33 cellular contexts compared by ENCODE assay signal in genomic region chr13:64459778-64460177, GRCh38.
"Had no signal": no experiment of that assay in that cellular context is flagged by ENCODE, and none has a peak within 500 bp of the region (broad histone marks: within the 10 kb centered on the region; RNA-seq: fewer than 3 reads in every experiment).

No MANE protein-coding gene starts in this region.

- H3K4me1 Mint-ChIP-seq: activated CD4-positive, alpha-beta T cell treated with anti-CD3 and anti-CD28 coated beads for 36 hours; activated CD4-positive, alpha-beta T cell treated with anti-CD3 and anti-CD28 coated beads, Interleukin-2, amount 10 ng/mL, durations not matched to agents 24 days and 14 days; activated CD8-positive, alpha-beta memory T cell treated with anti-CD3 and anti-CD28 coated beads, Interleukin-2, amount 10 ng/mL, durations not matched to agents 7 days and 5 days; activated naive CD4-positive, alpha-beta T cell treated with anti-CD3 and anti-CD28 coated beads, Interleukin-2, amount 10 ng/mL, durations not matched to agents 7 days and 5 days; activated naive CD8-positive, alpha-beta T cell treated with anti-CD3 and anti-CD28 coated beads, Interleukin-2, amount 10 ng/mL, durations not matched to agents 7 days and 5 days; T-helper 17 cell had no signal

- H3K9me3 Mint-ChIP-seq: activated naive CD4-positive, alpha-beta T cell treated with anti-CD3 and anti-CD28 coated beads, Interleukin-2, amount 10 ng/mL, durations not matched to agents 7 days and 5 days had no signal

- H3K36me3 ChIP-seq: brain microvascular endothelial cell, esophagus squamous epithelium, gastroesophageal sphincter, heart right ventricle had no signal

- H3K27ac ChIP-seq: brain microvascular endothelial cell, epithelial cell of prostate, esophagus squamous epithelium, gastroesophageal sphincter, heart right ventricle had no signal

- H3K36me3 Mint-ChIP-seq: activated CD4-positive, alpha-beta memory T cell treated with anti-CD3 and anti-CD28 coated beads for 36 hours; activated CD8-positive, alpha-beta memory T cell treated with anti-CD3 and anti-CD28 coated beads, Interleukin-2, amount 10 ng/mL, durations not matched to agents 7 days and 5 days; activated naive CD4-positive, alpha-beta T cell treated with anti-CD3 and anti-CD28 coated beads, Interleukin-2, amount 10 ng/mL, durations not matched to agents 7 days and 5 days; activated naive CD4-positive, alpha-beta T cell treated with anti-CD3 and anti-CD28 coated beads, Interleukin-2, amount 50 U/mL, for 72 hours; activated naive CD8-positive, alpha-beta T cell treated with anti-CD3 and anti-CD28 coated beads, Interleukin-2, amount 10 ng/mL, durations not matched to agents 7 days and 5 days had no signal

- H3K27ac Mint-ChIP-seq: activated CD4-positive, alpha-beta memory T cell treated with anti-CD3 and anti-CD28 coated beads for 36 hours; activated CD4-positive, alpha-beta T cell treated with anti-CD3 and anti-CD28 coated beads for 36 hours; activated CD4-positive, alpha-beta T cell treated with anti-CD3 and anti-CD28 coated beads, Interleukin-2, amount 10 ng/mL, durations not matched to agents 24 days and 14 days; activated CD8-positive, alpha-beta memory T cell treated with anti-CD3 and anti-CD28 coated beads, Interleukin-2, amount 10 ng/mL, durations not matched to agents 7 days and 5 days; activated CD8-positive, alpha-beta T cell treated with anti-CD3 and anti-CD28 coated beads, Interleukin-2, amount 10 ng/mL, durations not matched to agents 7 days and 5 days; activated naive CD4-positive, alpha-beta T cell treated with anti-CD3 and anti-CD28 coated beads, Interleukin-2, amount 10 ng/mL, durations not matched to agents 7 days and 5 days; activated naive CD4-positive, alpha-beta T cell treated with anti-CD3 and anti-CD28 coated beads, Interleukin-2, amount 50 U/mL, for 72 hours; activated naive CD8-positive, alpha-beta T cell treated with anti-CD3 and anti-CD28 coated beads, Interleukin-2, amount 10 ng/mL, durations not matched to agents 7 days and 5 days; activated T-cell treated with anti-CD3 and anti-CD28 coated beads, Interleukin-2, amount 50 U/mL, for 24 hours; activated T-cell treated with anti-CD3 and anti-CD28 coated beads, Interleukin-2, amount 50 U/mL, for 72 hours; effector memory CD8-positive, alpha-beta T cell; T-helper 17 cell; T-helper 2 cell treated with Interferon-gamma antibody and Interleukin-4, amounts not matched to agents 5 μg/mL and 100 μg/mL, for 36 hours had no signal

- H3K27me3 ChIP-seq: brain microvascular endothelial cell, esophagus squamous epithelium, gastroesophageal sphincter, heart right ventricle had no signal

- H3K27me3 Mint-ChIP-seq: activated CD4-positive, alpha-beta memory T cell treated with anti-CD3 and anti-CD28 coated beads for 36 hours; activated CD4-positive, alpha-beta T cell treated with anti-CD3 and anti-CD28 coated beads for 36 hours; activated CD4-positive, alpha-beta T cell treated with anti-CD3 and anti-CD28 coated beads, Interleukin-2, amount 10 ng/mL, durations not matched to agents 24 days and 14 days; activated CD8-positive, alpha-beta memory T cell treated with anti-CD3 and anti-CD28 coated beads, Interleukin-2, amount 10 ng/mL, durations not matched to agents 7 days and 5 days; activated naive CD4-positive, alpha-beta T cell treated with anti-CD3 and anti-CD28 coated beads, Interleukin-2, amount 10 ng/mL, durations not matched to agents 7 days and 5 days; activated naive CD8-positive, alpha-beta T cell treated with anti-CD3 and anti-CD28 coated beads, Interleukin-2, amount 10 ng/mL, durations not matched to agents 7 days and 5 days; activated T-cell treated with anti-CD3 and anti-CD28 coated beads, Interleukin-2, amount 50 U/mL, for 24 hours; effector memory CD8-positive, alpha-beta T cell; T-helper 17 cell had no signal

- DNase-seq: activated CD4-positive, alpha-beta memory T cell treated with anti-CD3 and anti-CD28 coated beads for 36 hours; activated CD4-positive, alpha-beta T cell treated with anti-CD3 and anti-CD28 coated beads for 36 hours; activated CD4-positive, alpha-beta T cell treated with anti-CD3 and anti-CD28 coated beads, Interleukin-2, amount 10 ng/mL, durations not matched to agents 24 days and 14 days; activated CD4-positive, CD25-positive, alpha-beta regulatory T cell; activated CD4-positive, CD25-positive, alpha-beta regulatory T cell treated with anti-CD3 and anti-CD28 coated beads, Interleukin-2, amount 50 U/mL, for 72 hours; activated CD8-positive, alpha-beta memory T cell treated with anti-CD3 and anti-CD28 coated beads, Interleukin-2, amount 10 ng/mL, durations not matched to agents 7 days and 5 days; activated CD8-positive, alpha-beta memory T cell treated with anti-CD3 and anti-CD28 coated beads, Interleukin-2, amount 50 U/mL, for 48 hours; activated CD8-positive, alpha-beta T cell treated with anti-CD3 and anti-CD28 coated beads, Interleukin-2, amount 10 ng/mL, durations not matched to agents 7 days and 5 days; activated gamma-delta T cell; activated naive CD4-positive, alpha-beta T cell; activated naive CD4-positive, alpha-beta T cell treated with anti-CD3 and anti-CD28 coated beads, Interleukin-2, amount 10 ng/mL, durations not matched to agents 7 days and 5 days; activated naive CD8-positive, alpha-beta T cell treated with anti-CD3 and anti-CD28 coated beads, Interleukin-2, amount 10 ng/mL, durations not matched to agents 7 days and 5 days; activated T-cell treated with anti-CD3 and anti-CD28 coated beads for 4 hours; activated T-cell treated with anti-CD3 and anti-CD28 coated beads, Interleukin-2, amount 50 U/mL, for 24 hours; activated T-cell treated with anti-CD3 and anti-CD28 coated beads, Interleukin-2, amount 50 U/mL, for 72 hours; amniotic stem cell; anterior cingulate cortex; brain microvascular endothelial cell; caudate nucleus; cortex of kidney; dermis blood vessel endothelial cell; effector CD4-positive, alpha-beta T cell; effector memory CD8-positive, alpha-beta T cell; esophagus squamous epithelium; foreskin melanocyte; heart right ventricle; hippocampal formation; T-helper 17 cell; T1000 had no signal

- H3K4me3 Mint-ChIP-seq: activated CD4-positive, alpha-beta memory T cell treated with anti-CD3 and anti-CD28 coated beads for 36 hours; activated CD4-positive, alpha-beta T cell treated with anti-CD3 and anti-CD28 coated beads for 36 hours; activated CD4-positive, alpha-beta T cell treated with anti-CD3 and anti-CD28 coated beads, Interleukin-2, amount 10 ng/mL, durations not matched to agents 24 days and 14 days; activated CD8-positive, alpha-beta memory T cell treated with anti-CD3 and anti-CD28 coated beads, Interleukin-2, amount 10 ng/mL, durations not matched to agents 7 days and 5 days; activated CD8-positive, alpha-beta T cell treated with anti-CD3 and anti-CD28 coated beads, Interleukin-2, amount 10 ng/mL, durations not matched to agents 7 days and 5 days; activated naive CD4-positive, alpha-beta T cell treated with anti-CD3 and anti-CD28 coated beads, Interleukin-2, amount 10 ng/mL, durations not matched to agents 7 days and 5 days; activated naive CD8-positive, alpha-beta T cell treated with anti-CD3 and anti-CD28 coated beads, Interleukin-2, amount 10 ng/mL, durations not matched to agents 7 days and 5 days; activated T-cell treated with anti-CD3 and anti-CD28 coated beads, Interleukin-2, amount 50 U/mL, for 24 hours; activated T-cell treated with anti-CD3 and anti-CD28 coated beads, Interleukin-2, amount 50 U/mL, for 72 hours; effector memory CD8-positive, alpha-beta T cell; T-helper 17 cell; T-helper 2 cell treated with Interferon-gamma antibody and Interleukin-4, amounts not matched to agents 5 μg/mL and 100 μg/mL, for 36 hours had no signal

- H3K9me3 ChIP-seq: esophagus squamous epithelium, gastroesophageal sphincter, heart right ventricle had no signal

- H3K4me3 ChIP-seq: esophagus squamous epithelium, gastroesophageal sphincter, heart right ventricle had no signal

- H3K4me1 ChIP-seq: esophagus squamous epithelium, gastroesophageal sphincter, heart right ventricle had no signal

- ATAC-seq: activated CD4-positive, alpha-beta T cell treated with anti-CD3 and anti-CD28 coated beads for 36 hours; activated CD8-positive, alpha-beta memory T cell treated with anti-CD3 and anti-CD28 coated beads, Interleukin-2, amount 10 ng/mL, durations not matched to agents 7 days and 5 days; activated CD8-positive, alpha-beta T cell treated with anti-CD3 and anti-CD28 coated beads, Interleukin-2, amount 10 ng/mL, durations not matched to agents 7 days and 5 days; activated naive CD4-positive, alpha-beta T cell treated with anti-CD3 and anti-CD28 coated beads, Interleukin-2, amount 50 U/mL, for 72 hours; activated T-cell treated with anti-CD3 and anti-CD28 coated beads, Interleukin-2, amount 50 U/mL, for 72 hours; effector memory CD8-positive, alpha-beta T cell; gastroesophageal sphincter; heart right ventricle; T-helper 17 cell had no signal
